ENCODE assay signal across 17 cellular contexts in genomic region chr13:20717581-20718542, GRCh38.
"Had no signal": no experiment of that assay in that cellular context is flagged by ENCODE, and none has a peak within 500 bp of the region (broad histone marks: within the 10 kb centered on the region; RNA-seq: fewer than 3 reads in every experiment).

No MANE protein-coding gene starts in this region.

- H3K4me1 ChIP-seq: parathyroid adenoma had no signal

- H3K4me3 ChIP-seq: coronary artery, heart left ventricle, mucosa of descending colon, sigmoid colon, spleen, thoracic aorta, upper lobe of left lung had no signal

- H3K36me3 ChIP-seq: heart left ventricle, sigmoid colon, spleen, thoracic aorta, upper lobe of left lung had no signal

- ATAC-seq: heart left ventricle; left ventricle myocardium superior; mucosa of descending colon; natural killer cell; stimulated activated memory B cell treated with anti-CD40 and anti-IgM and Interleukin-4, amounts not matched to agents 10 μg/mL and 1 μg/mL and 100 μg/mL, for 72 hours had no signal

- DNase-seq: activated CD4-positive, alpha-beta T cell treated with anti-CD3 and anti-CD28 coated beads, Interleukin-2, amount 50 U/mL, for 4 hours; activated gamma-delta T cell; effector CD4-positive, alpha-beta T cell; heart left ventricle; kidney glomerular epithelial cell; left ventricle myocardium superior; mucosa of descending colon; natural killer cell; sigmoid colon; spleen; stimulated activated CD4-positive, alpha-beta T cell treated with anti-CD3 and anti-CD28 coated beads, Interleukin-4, amount 100 ng/mL, for 4 hours; upper lobe of left lung had no signal

- H3K9ac ChIP-seq: parathyroid adenoma had no signal

- H3K9me3 ChIP-seq: heart left ventricle, mucosa of descending colon, sigmoid colon, spleen, thoracic aorta, upper lobe of left lung had no signal

- H3K27ac ChIP-seq: coronary artery, heart left ventricle, parathyroid adenoma, sigmoid colon, spleen, thoracic aorta, upper lobe of left lung, VCaP had no signal

- H2AFZ ChIP-seq: parathyroid adenoma had no signal
